Comparison of ENCODE assay signal across 29 cellular contexts in the genomic region with DNA sequence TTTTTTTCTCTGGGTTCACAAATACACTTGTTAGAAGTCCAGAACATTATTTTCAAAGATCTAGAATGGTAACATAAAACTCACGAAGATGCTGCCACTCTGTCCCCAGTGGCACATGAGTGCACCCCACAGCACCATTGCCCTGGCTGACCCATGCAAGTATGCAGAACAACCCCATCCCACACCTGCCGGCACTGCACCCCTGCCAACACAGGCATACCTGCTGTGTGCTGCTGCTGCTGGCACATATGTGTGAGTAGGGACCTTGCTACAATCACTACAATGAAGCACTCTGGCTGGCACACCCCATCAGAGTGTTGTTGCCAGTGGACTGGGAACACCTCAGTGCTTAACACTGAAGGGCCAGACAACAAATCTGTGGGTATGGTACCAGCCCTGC.
"Had no signal": no experiment of that assay in that cellular context is flagged by ENCODE, and none has a peak within 500 bp of the region (broad histone marks: within the 10 kb centered on the region; RNA-seq: fewer than 3 reads in every experiment).

No MANE protein-coding gene starts in this region.

- H3K9me3 Mint-ChIP-seq: stimulated activated effector memory CD8-positive, alpha-beta T cell treated with anti-CD3 and anti-CD28 coated beads, Interleukin-12 subunit alpha, Interleukin-12 subunit beta, amount 100 ng/mL, for 72 hours; stimulated activated memory B cell treated with anti-CD40 and anti-IgM and Interleukin-4, amounts not matched to agents 10 μg/mL and 1 μg/mL and 100 μg/mL, for 72 hours; stimulated activated naive B cell treated with anti-CD40 and anti-IgM and Interleukin-4, amounts not matched to agents 10 μg/mL and 1 μg/mL and 100 μg/mL, for 72 hours; type B pancreatic cell had no signal

- H3K27ac ChIP-seq: stomach, suprapubic skin, testis, thoracic aorta, thyroid gland, tibial artery, tibial nerve, transverse colon, upper lobe of left lung, upper lobe of right lung, uterus, vagina had no signal

- H3K27ac Mint-ChIP-seq: stimulated activated effector memory CD8-positive, alpha-beta T cell treated with anti-CD3 and anti-CD28 coated beads, Interleukin-12 subunit alpha, Interleukin-12 subunit beta, amount 100 ng/mL, for 72 hours; stimulated activated memory B cell treated with anti-CD40 and anti-IgM and Interleukin-4, amounts not matched to agents 10 μg/mL and 1 μg/mL and 100 μg/mL, for 72 hours; stimulated activated naive B cell treated with anti-CD40 and anti-IgM and Interleukin-4, amounts not matched to agents 10 μg/mL and 1 μg/mL and 100 μg/mL, for 72 hours; stimulated activated naive CD8-positive, alpha-beta T cell treated with anti-CD3 and anti-CD28 coated beads, Interleukin-15, amount 100 ng/mL, for 72 hours; stimulated activated naive CD8-positive, alpha-beta T cell treated with anti-CD3 and anti-CD28 coated beads, Interleukin-15, Interleukin-2, amounts not matched to agents 100 ng/mL and 50 ng/mL, for 24 hours; type B pancreatic cell had no signal

- H3K4me3 ChIP-seq: stomach, suprapubic skin, testis, thoracic aorta, thyroid gland, tibial artery, tibial nerve, transverse colon, upper lobe of left lung, upper lobe of right lung, uterus, vagina had no signal

- H3K27me3 Mint-ChIP-seq: stimulated activated memory B cell treated with anti-CD40 and anti-IgM and Interleukin-4, amounts not matched to agents 10 μg/mL and 1 μg/mL and 100 μg/mL, for 72 hours; stimulated activated naive B cell treated with anti-CD40 and anti-IgM and Interleukin-4, amounts not matched to agents 10 μg/mL and 1 μg/mL and 100 μg/mL, for 72 hours; stimulated activated naive CD8-positive, alpha-beta T cell treated with anti-CD3 and anti-CD28 coated beads, Interleukin-15, amount 100 ng/mL, for 72 hours; stimulated activated naive CD8-positive, alpha-beta T cell treated with anti-CD3 and anti-CD28 coated beads, Interleukin-15, Interleukin-2, amounts not matched to agents 100 ng/mL and 50 ng/mL, for 24 hours; type B pancreatic cell had no signal

- FAIRE-seq: urothelium cell line had no signal

- H3K4me1 Mint-ChIP-seq: stimulated activated effector memory CD8-positive, alpha-beta T cell treated with anti-CD3 and anti-CD28 coated beads, Interleukin-12 subunit alpha, Interleukin-12 subunit beta, amount 100 ng/mL, for 72 hours; stimulated activated memory B cell treated with anti-CD40 and anti-IgM and Interleukin-4, amounts not matched to agents 10 μg/mL and 1 μg/mL and 100 μg/mL, for 72 hours; stimulated activated naive B cell treated with anti-CD40 and anti-IgM and Interleukin-4, amounts not matched to agents 10 μg/mL and 1 μg/mL and 100 μg/mL, for 72 hours; stimulated activated naive CD8-positive, alpha-beta T cell treated with anti-CD3 and anti-CD28 coated beads, Interleukin-15, amount 100 ng/mL, for 72 hours had no signal

- H3K4me1 ChIP-seq: stomach, suprapubic skin, testis, thyroid gland, tibial artery, transverse colon, upper lobe of left lung, upper lobe of right lung, uterus, vagina had no signal

- ATAC-seq: stimulated activated effector memory CD8-positive, alpha-beta T cell treated with anti-CD3 and anti-CD28 coated beads, Interleukin-12 subunit alpha, Interleukin-12 subunit beta, amount 100 ng/mL, for 72 hours; stimulated activated memory B cell treated with anti-CD40 and anti-IgM and Interleukin-4, amounts not matched to agents 10 μg/mL and 1 μg/mL and 100 μg/mL, for 72 hours; stimulated activated naive B cell treated with anti-CD40 and anti-IgM and Interleukin-4, amounts not matched to agents 10 μg/mL and 1 μg/mL and 100 μg/mL, for 72 hours; stimulated activated naive CD8-positive, alpha-beta T cell treated with anti-CD3 and anti-CD28 coated beads, Interleukin-15, amount 100 ng/mL, for 72 hours; stimulated activated naive CD8-positive, alpha-beta T cell treated with anti-CD3 and anti-CD28 coated beads, Interleukin-15, Interleukin-2, amounts not matched to agents 100 U/mL and 50 U/mL, for 24 hours; upper lobe of right lung had no signal

- H3K4me3 Mint-ChIP-seq: stimulated activated effector memory CD8-positive, alpha-beta T cell treated with anti-CD3 and anti-CD28 coated beads, Interleukin-12 subunit alpha, Interleukin-12 subunit beta, amount 100 ng/mL, for 72 hours; stimulated activated memory B cell treated with anti-CD40 and anti-IgM and Interleukin-4, amounts not matched to agents 10 μg/mL and 1 μg/mL and 100 μg/mL, for 72 hours; stimulated activated naive B cell treated with anti-CD40 and anti-IgM and Interleukin-4, amounts not matched to agents 10 μg/mL and 1 μg/mL and 100 μg/mL, for 72 hours; stimulated activated naive CD8-positive, alpha-beta T cell treated with anti-CD3 and anti-CD28 coated beads, Interleukin-15, amount 100 ng/mL, for 72 hours; stimulated activated naive CD8-positive, alpha-beta T cell treated with anti-CD3 and anti-CD28 coated beads, Interleukin-15, Interleukin-2, amounts not matched to agents 100 ng/mL and 50 ng/mL, for 24 hours; type B pancreatic cell had no signal

- H3K36me3 ChIP-seq: stomach, suprapubic skin, thoracic aorta, thyroid gland, tibial artery, transverse colon, upper lobe of left lung, upper lobe of right lung, uterus, vagina had no signal

- H3K9me3 ChIP-seq: stomach, suprapubic skin, testis, thoracic aorta, thyroid gland, tibial artery, tibial nerve, transverse colon, upper lobe of left lung, upper lobe of right lung, uterus, vagina had no signal

- DNase-seq: stimulated activated CD4-positive, alpha-beta T cell treated with anti-CD3 and anti-CD28 coated beads, Interleukin-2, amount 100 ng/mL, for 48 hours; stimulated activated CD4-positive, alpha-beta T cell treated with anti-CD3 and anti-CD28 coated beads, Interleukin-4, amount 100 ng/mL, for 1 hour; stimulated activated CD4-positive, alpha-beta T cell treated with anti-CD3 and anti-CD28 coated beads, Interleukin-4, amount 100 ng/mL, for 24 hours; stimulated activated CD4-positive, alpha-beta T cell treated with anti-CD3 and anti-CD28 coated beads, Interleukin-4, amount 100 ng/mL, for 4 hours; stimulated activated CD8-positive, alpha-beta memory T cell treated with anti-CD3 and anti-CD28 coated beads, Interleukin-4, amount 100 ng/mL, for 48 hours; stimulated activated naive B cell treated with anti-CD40 and anti-IgM and Interleukin-4, amounts not matched to agents 10 μg/mL and 1 μg/mL and 100 μg/mL, for 72 hours; stimulated activated naive CD4-positive, alpha-beta T cell; stimulated activated naive CD4-positive, alpha-beta T cell treated with Interleukin-2 at 50 U/mL for 16 hours; stimulated activated naive CD8-positive, alpha-beta T cell treated with anti-CD3 and anti-CD28 coated beads, Interleukin-15, amount 100 ng/mL, for 72 hours; stimulated activated naive CD8-positive, alpha-beta T cell treated with anti-CD3 and anti-CD28 coated beads, Interleukin-15, Interleukin-2, amounts not matched to agents 100 U/mL and 50 U/mL, for 24 hours; stomach; substantia nigra; testis; thyroid gland; tibial artery; transverse colon; trophoblast cell; upper lobe of right lung; uterus had no signal

- H3K36me3 Mint-ChIP-seq: stimulated activated effector memory CD8-positive, alpha-beta T cell treated with anti-CD3 and anti-CD28 coated beads, Interleukin-12 subunit alpha, Interleukin-12 subunit beta, amount 100 ng/mL, for 72 hours; type B pancreatic cell had no signal
